In genomic region chr1:109186704-109187071, GRCh38 we compare ENCODE assay signal across 13 cellular contexts. TPM values are rescaled to one million over a fixed set of nuclear protein-coding genes. Genes with fewer than 3 reads are reported as not detected.
DNase-seq lines count a peak whose midpoint lies in the region; ATAC-seq and TF ChIP-seq lines count a peak whose summit lies in the region.
"Had no signal": no experiment of that assay in that cellular context is flagged by ENCODE, and none has a peak within 500 bp of the region (broad histone marks: within the 10 kb centered on the region; RNA-seq: fewer than 3 reads in every experiment).

No MANE protein-coding gene starts in this region.

- no peak overlapping the region for H4K91ac ChIP-seq in mesenchymal stem cell (ENCODE audit: low read length)

- H3K14ac ChIP-seq in mesenchymal stem cell (ENCODE audit: low read length in 2 of 2), result no peak overlapping the region

- no peak overlapping the region for H3K23ac ChIP-seq in mesenchymal stem cell (ENCODE audit: low read length in 2 of 2)

- peaks cover 2% of the 10 kb centered on the region for H3K4me1 Mint-ChIP-seq in activated T-helper 2 cell treated with anti-CD3 and anti-CD28 coated beads, Interferon-gamma antibody, Interleukin-2, Interleukin-4, amounts not matched to agents 10 μg/mL and 5 μg/mL and 100 μg/mL, durations not matched to agents 14 hours and 24 hours and 36 hours (ENCODE audit: low read depth)
- H3K4me1 Mint-ChIP-seq in activated T-helper 17 cell treated with anti-CD3 and anti-CD28 coated beads, Interleukin-2, amount 50 U/mL, for 72 hours, result no peaks in the 10 kb centered on the region

- peaks cover 1% of the 10 kb centered on the region for H3K27me3 Mint-ChIP-seq in activated T-helper 2 cell treated with anti-CD3 and anti-CD28 coated beads, Interferon-gamma antibody, Interleukin-2, Interleukin-4, amounts not matched to agents 10 μg/mL and 5 μg/mL and 100 μg/mL, durations not matched to agents 14 hours and 24 hours and 36 hours (ENCODE audit: low read depth)
- no peaks in the 10 kb centered on the region for H3K27me3 Mint-ChIP-seq in activated T-helper 17 cell treated with anti-CD3 and anti-CD28 coated beads, Interleukin-2, amount 50 U/mL, for 72 hours

- H3K4me3 ChIP-seq in fibroblast of lung (replicated peaks in 1 of 4; ENCODE audit: control extremely low read depth in 1 of 4, insufficient read depth in 1 of 4, low read depth in 3 of 4, low read length in 4 of 4), result no peak overlapping the region
- no peak overlapping the region for H3K4me3 ChIP-seq in mesenchymal stem cell (ENCODE audit: insufficient read depth in 1 of 2, low read depth in 1 of 2, low read length in 2 of 2)
- H3K4me3 ChIP-seq: HAP-1, skin epidermis had no signal

- H3K27me3 ChIP-seq in fibroblast of lung (ENCODE audit: control insufficient read depth, insufficient read depth, low read length), result no peaks in the 10 kb centered on the region
- H3K27me3 ChIP-seq in mesenchymal stem cell (ENCODE audit: control insufficient read depth in 1 of 2, insufficient read depth in 1 of 2, low read length in 2 of 2), result no peaks in the 10 kb centered on the region

- DNase-seq in NCI-H2171 (lab: John Stamatoyannopoulos, UW), result peak; percentile 30
- peak; percentile 32 to 74 for DNase-seq in fibroblast of lung (ENCODE audit: low read depth in 2 of 2)
- no peak for DNase-seq in mesenchymal stem cell
- peak in 36 of 49 donors; percentile 10 to 65 (median 28) for DNase-seq in substantia nigra (lab: John Stamatoyannopoulos, UW)
- no peak for DNase-seq in activated T-helper 2 cell treated with anti-CD3 and anti-CD28 coated beads, Interferon-gamma antibody, Interleukin-2, Interleukin-4, amounts not matched to agents 10 μg/mL and 5 μg/mL and 100 μg/mL, durations not matched to agents 14 hours and 24 hours and 36 hours (ENCODE audit: low spot score)
- DNase-seq in SHP77 treated with DMSO at 0.1 percent for 48 hours (lab: John Stamatoyannopoulos, UW), result no peak
- DNase-seq: CD8-positive, alpha-beta T cell; NCI-H226; RPMI8226 had no signal

- H3K79me2 ChIP-seq in fibroblast of lung (ENCODE audit: control insufficient read depth, insufficient read depth, low read length), result no peaks in the 10 kb centered on the region

- H3K4me2 ChIP-seq in fibroblast of lung (ENCODE audit: extremely low read depth, insufficient read depth, low read length), result no peak overlapping the region
- no peak overlapping the region for H3K4me2 ChIP-seq in mesenchymal stem cell (ENCODE audit: low read length, poor library complexity, severe bottlenecking)

- H3K27ac ChIP-seq in fibroblast of lung (ENCODE audit: insufficient read depth, low read length) (no peak overlapping the region), mesenchymal stem cell (ENCODE audit: low read length, poor library complexity, severe bottlenecking) (no peak overlapping the region), substantia nigra (ENCODE audit: low read depth, low read length, poor library complexity, severe bottlenecking) (peak overlapping the region; percentile 81)

- H3K36me3 ChIP-seq in fibroblast of lung (ENCODE audit: control insufficient read depth, insufficient read depth, low read length) (no peaks in the 10 kb centered on the region), mesenchymal stem cell (ENCODE audit: control insufficient read depth in 1 of 2, insufficient read depth in 2 of 2, low read depth in 1 of 2, low read length in 2 of 2) (no peaks in the 10 kb centered on the region)
- H3K36me3 ChIP-seq: HAP-1 had no signal

- H3K36me3 Mint-ChIP-seq in activated T-helper 2 cell treated with anti-CD3 and anti-CD28 coated beads, Interferon-gamma antibody, Interleukin-2, Interleukin-4, amounts not matched to agents 10 μg/mL and 5 μg/mL and 100 μg/mL, durations not matched to agents 14 hours and 24 hours and 36 hours (ENCODE audit: low read depth), result no peaks in the 10 kb centered on the region
- H3K36me3 Mint-ChIP-seq in activated T-helper 17 cell treated with anti-CD3 and anti-CD28 coated beads, Interleukin-2, amount 50 U/mL, for 72 hours (ENCODE audit: low read depth), result peaks cover 12% of the 10 kb centered on the region

- no peak overlapping the region for H2BK5ac ChIP-seq in mesenchymal stem cell (ENCODE audit: low read depth, low read length, poor library complexity, severe bottlenecking)

- H2BK120ac ChIP-seq in mesenchymal stem cell (ENCODE audit: low read depth, low read length), result no peak overlapping the region

- no peak overlapping the region for H2BK12ac ChIP-seq in mesenchymal stem cell (ENCODE audit: low read length in 2 of 2)

- no peak overlapping the region for H3K4ac ChIP-seq in mesenchymal stem cell (ENCODE audit: low read depth in 1 of 2, low read length in 2 of 2)

- 94% methylated on average over 8 of the region's 8 CpGs for WGBS in mesenchymal stem cell

- intact Hi-C loops in activated T-helper 2 cell treated with anti-CD3 and anti-CD28 coated beads, Interferon-gamma antibody, Interleukin-2, Interleukin-4, amounts not matched to agents 10 μg/mL and 5 μg/mL and 100 μg/mL, durations not matched to agents 14 hours and 24 hours and 36 hours (cut with micrococcal nuclease), result no loop called here

- H3K27ac Mint-ChIP-seq in activated T-helper 2 cell treated with anti-CD3 and anti-CD28 coated beads, Interferon-gamma antibody, Interleukin-2, Interleukin-4, amounts not matched to agents 10 μg/mL and 5 μg/mL and 100 μg/mL, durations not matched to agents 14 hours and 24 hours and 36 hours, result no peak overlapping the region
- no peak overlapping the region for H3K27ac Mint-ChIP-seq in activated T-helper 17 cell treated with anti-CD3 and anti-CD28 coated beads, Interleukin-2, amount 50 U/mL, for 72 hours
- H3K27ac Mint-ChIP-seq: CD8-positive, alpha-beta T cell had no signal

- no peak overlapping the region for H3K18ac ChIP-seq in mesenchymal stem cell (ENCODE audit: low read depth in 1 of 2, low read length in 2 of 2)

- H3K4me1 ChIP-seq in fibroblast of lung (ENCODE audit: control insufficient read depth, extremely low read depth, insufficient read depth, low read length) (peaks cover 8% of the 10 kb centered on the region), mesenchymal stem cell (ENCODE audit: control insufficient read depth, insufficient read depth, low read depth, low read length) (peaks cover 9% of the 10 kb centered on the region)
- H3K4me1 ChIP-seq: HAP-1 had no signal

- H3K9ac ChIP-seq in fibroblast of lung (ENCODE audit: insufficient read depth, low read length) (no peak overlapping the region), mesenchymal stem cell (ENCODE audit: low read length) (peak overlapping the region; percentile 24)

- no peak overlapping the region for H4K8ac ChIP-seq in mesenchymal stem cell (ENCODE audit: low read length)

- no peaks in the 10 kb centered on the region for H3K79me1 ChIP-seq in mesenchymal stem cell (replicated peaks; ENCODE audit: low read length, poor library complexity, severe bottlenecking)

- H3K9me3 ChIP-seq in fibroblast of lung (ENCODE audit: control insufficient read depth, insufficient read depth, low read depth, low read length) (no peaks in the 10 kb centered on the region), mesenchymal stem cell (ENCODE audit: control insufficient read depth, low read length) (no peaks in the 10 kb centered on the region)
- H3K9me3 ChIP-seq: HAP-1 had no signal

- no peak overlapping the region for H3K4me3 Mint-ChIP-seq in activated T-helper 2 cell treated with anti-CD3 and anti-CD28 coated beads, Interferon-gamma antibody, Interleukin-2, Interleukin-4, amounts not matched to agents 10 μg/mL and 5 μg/mL and 100 μg/mL, durations not matched to agents 14 hours and 24 hours and 36 hours (ENCODE audit: low read depth)
- no peak overlapping the region for H3K4me3 Mint-ChIP-seq in activated T-helper 17 cell treated with anti-CD3 and anti-CD28 coated beads, Interleukin-2, amount 50 U/mL, for 72 hours
- H3K4me3 Mint-ChIP-seq: CD8-positive, alpha-beta T cell had no signal

- H2AFZ ChIP-seq in fibroblast of lung (ENCODE audit: low read length) (peak overlapping the region; percentile 59), mesenchymal stem cell (ENCODE audit: low read depth, low read length) (no peak overlapping the region)

- no peaks in the 10 kb centered on the region for H3K9me3 Mint-ChIP-seq in activated T-helper 2 cell treated with anti-CD3 and anti-CD28 coated beads, Interferon-gamma antibody, Interleukin-2, Interleukin-4, amounts not matched to agents 10 μg/mL and 5 μg/mL and 100 μg/mL, durations not matched to agents 14 hours and 24 hours and 36 hours
- H3K9me3 Mint-ChIP-seq in activated T-helper 17 cell treated with anti-CD3 and anti-CD28 coated beads, Interleukin-2, amount 50 U/mL, for 72 hours, result no peaks in the 10 kb centered on the region
- H3K9me3 Mint-ChIP-seq: CD8-positive, alpha-beta T cell had no signal

- H2BK15ac ChIP-seq in mesenchymal stem cell (ENCODE audit: low read depth, poor library complexity, severe bottlenecking), result no peak overlapping the region

- no peak overlapping the region for H2AK5ac ChIP-seq in mesenchymal stem cell (ENCODE audit: low read length, severe bottlenecking)

- no peaks in the 10 kb centered on the region for H4K20me1 ChIP-seq in fibroblast of lung (ENCODE audit: control insufficient read depth, extremely low read depth, insufficient read depth, low read length)

- TF ChIP-seq CTCF in fibroblast of lung (conservative IDR thresholded peaks at IDR 0.05 in 1 of 2, IDR thresholded peaks at IDR 0.05 in 1 of 2; ENCODE audit: low read depth in 1 of 2, low read length in 2 of 2), result no peak

- no peak for ATAC-seq in activated T-helper 17 cell treated with anti-CD3 and anti-CD28 coated beads, Interleukin-2, amount 50 U/mL, for 72 hours (replicated peaks)
- ATAC-seq in HG03571 (IDR thresholded peaks at IDR 0.05; ENCODE audit: unreplicated experiment), result no peak
- ATAC-seq: CD8-positive, alpha-beta T cell had no signal

RNA-seq across cellular contexts. Expression of gene SARS1, which starts 27.0 kb away (rescaled TPM):
- total RNA-seq in fibroblast of lung, result 429 and 437 TPM in 2 replicates
- 229 and 237 TPM in 2 replicates for polyA plus RNA-seq in fibroblast of lung
- polyA plus RNA-seq in fibroblast of lung (2012), result 209 and 230 TPM in 2 replicates
- 113 and 165 TPM in 2 replicates for polyA minus RNA-seq in fibroblast of lung (ENCODE audit: low replicate concordance)
- polyA plus RNA-seq in mesenchymal stem cell (2013, experiment 1 of 2), result 210 TPM
- 208 TPM for polyA plus RNA-seq in mesenchymal stem cell (2013, experiment 2 of 2)
- total RNA-seq in activated T-helper 2 cell treated with anti-CD3 and anti-CD28 coated beads, Interferon-gamma antibody, Interleukin-2, Interleukin-4, amounts not matched to agents 10 μg/mL and 5 μg/mL and 100 μg/mL, durations not matched to agents 14 hours and 24 hours and 36 hours, result 128 and 129 TPM in 2 replicates
- 100 to 1,000 TPM; 116 to 168 TPM for total RNA-seq in activated T-helper 17 cell treated with anti-CD3 and anti-CD28 coated beads, Interleukin-2, amount 50 U/mL, for 72 hours

Comparison
In these comparisons a context has a peak if more than half of its experiments do, and no peak if none do; other contexts are left out.
1. DNase-seq: peak in NCI-H2171 (single experiment), fibroblast of lung (2 of 2) and substantia nigra (36 of 49); none in mesenchymal stem cell (single experiment), activated T-helper 2 cell treated with anti-CD3 and anti-CD28 coated beads, Interferon-gamma antibody, Interleukin-2, Interleukin-4, amounts not matched to agents 10 μg/mL and 5 μg/mL and 100 μg/mL, durations not matched to agents 14 hours and 24 hours and 36 hours (single experiment) and SHP77 treated with DMSO at 0.1 percent for 48 hours (single experiment).